Comparison of ENCODE assay signal across 17 cellular contexts in genomic region chr3:106337116-106337515, GRCh38.
DNase-seq lines count a peak whose midpoint lies in the region; ATAC-seq and TF ChIP-seq lines count a peak whose summit lies in the region.
"Had no signal": no experiment of that assay in that cellular context is flagged by ENCODE, and none has a peak within 500 bp of the region (broad histone marks: within the 10 kb centered on the region; RNA-seq: fewer than 3 reads in every experiment).

No MANE protein-coding gene starts in this region.

- no peaks in the 10 kb centered on the region for H3F3A ChIP-seq in PC-3 (ENCODE audit: low read length, unreplicated experiment)

- H3K4me3 ChIP-seq in PC-3 (ENCODE audit: low read length): no peak overlapping the region
- H3K4me3 ChIP-seq: esophagus squamous epithelium, heart left ventricle, upper lobe of left lung had no signal

- peak; percentile 31 for DNase-seq in activated CD4-positive, alpha-beta memory T cell treated with anti-CD3 and anti-CD28 coated beads for 36 hours
- DNase-seq in activated CD4-positive, alpha-beta memory T cell treated with anti-CD3 and anti-CD28 coated beads, Interleukin-2, amount 10 ng/mL, durations not matched to agents 7 days and 5 days: no peak
- DNase-seq in Calu3 (no peak), PC-3 (peak; percentile 89), fibroblast of peridontal ligament (ENCODE audit: extremely low read depth) (peak; percentile 16), T1000 (lab: John Stamatoyannopoulos, UW) (no peak), middle frontal gyrus (ENCODE audit: extremely low spot score, low spot score) (no peak)
- DNase-seq: CD4-positive, CD25-positive, alpha-beta regulatory T cell; esophagus squamous epithelium; heart left ventricle; naive B cell; NCI-H446; small intestine had no signal

- TF ChIP-seq CTCF in Calu3 (IDR thresholded peaks at IDR 0.05; ENCODE audit: unreplicated experiment) (no peak), PC-3 (conservative IDR thresholded peaks at IDR 0.05; ENCODE audit: low read depth, low read length) (no peak)

- peak overlapping the region; percentile 83 for H3K27ac Mint-ChIP-seq in activated CD4-positive, alpha-beta memory T cell treated with anti-CD3 and anti-CD28 coated beads for 36 hours
- H3K27ac Mint-ChIP-seq in activated CD4-positive, alpha-beta memory T cell treated with anti-CD3 and anti-CD28 coated beads, Interleukin-2, amount 10 ng/mL, durations not matched to agents 7 days and 5 days: no peak overlapping the region
- H3K27ac Mint-ChIP-seq in Calu3 (ENCODE audit: unreplicated experiment): peak overlapping the region; percentile 80
- H3K27ac Mint-ChIP-seq: CD4-positive, CD25-positive, alpha-beta regulatory T cell; naive B cell; stimulated activated memory B cell treated with anti-CD40 and anti-IgM and Interleukin-4, amounts not matched to agents 10 μg/mL and 1 μg/mL and 100 μg/mL, for 72 hours had no signal

- H3K36me3 ChIP-seq in PC-3 (ENCODE audit: low read depth, low read length): no peaks in the 10 kb centered on the region
- H3K36me3 ChIP-seq: esophagus squamous epithelium, heart left ventricle, upper lobe of left lung had no signal

- H3K79me2 ChIP-seq in PC-3 (ENCODE audit: low read length): no peaks in the 10 kb centered on the region
- H3K79me2 ChIP-seq: parathyroid adenoma had no signal

- peak overlapping the region; percentile 68 for H3K27ac ChIP-seq in PC-3 (ENCODE audit: low read length)
- H3K27ac ChIP-seq: esophagus squamous epithelium, heart left ventricle, parathyroid adenoma, upper lobe of left lung had no signal

- ATAC-seq in PC-3 (peak; percentile 31), GM18873 (IDR thresholded peaks at IDR 0.05; ENCODE audit: low FRiP score, unreplicated experiment) (no peak)
- ATAC-seq: heart left ventricle; stimulated activated memory B cell treated with anti-CD40 and anti-IgM and Interleukin-4, amounts not matched to agents 10 μg/mL and 1 μg/mL and 100 μg/mL, for 72 hours had no signal

- peaks cover 69% of the 10 kb centered on the region for H3K4me1 Mint-ChIP-seq in activated CD4-positive, alpha-beta memory T cell treated with anti-CD3 and anti-CD28 coated beads for 36 hours (ENCODE audit: low read depth)
- peaks cover 69% of the 10 kb centered on the region for H3K4me1 Mint-ChIP-seq in activated CD4-positive, alpha-beta memory T cell treated with anti-CD3 and anti-CD28 coated beads, Interleukin-2, amount 10 ng/mL, durations not matched to agents 7 days and 5 days
- H3K4me1 Mint-ChIP-seq in Calu3 (ENCODE audit: low read depth, unreplicated experiment): peaks cover 43% of the 10 kb centered on the region

- no peaks in the 10 kb centered on the region for H3K9me3 ChIP-seq in PC-3 (ENCODE audit: low read length)
- H3K9me3 ChIP-seq: esophagus squamous epithelium, heart left ventricle, upper lobe of left lung had no signal

- no peaks in the 10 kb centered on the region for H3K9me3 Mint-ChIP-seq in activated CD4-positive, alpha-beta memory T cell treated with anti-CD3 and anti-CD28 coated beads for 36 hours
- peaks cover 11% of the 10 kb centered on the region for H3K9me3 Mint-ChIP-seq in activated CD4-positive, alpha-beta memory T cell treated with anti-CD3 and anti-CD28 coated beads, Interleukin-2, amount 10 ng/mL, durations not matched to agents 7 days and 5 days
- H3K9me3 Mint-ChIP-seq in Calu3 (ENCODE audit: low read depth, unreplicated experiment): no peaks in the 10 kb centered on the region
- H3K9me3 Mint-ChIP-seq: CD4-positive, CD25-positive, alpha-beta regulatory T cell; stimulated activated memory B cell treated with anti-CD40 and anti-IgM and Interleukin-4, amounts not matched to agents 10 μg/mL and 1 μg/mL and 100 μg/mL, for 72 hours had no signal

- H3K4me2 ChIP-seq in PC-3 (ENCODE audit: low read length): peak overlapping the region; percentile 34; the same call in 1 of the 2 replicates

- peaks cover 4% of the 10 kb centered on the region for H3K36me3 Mint-ChIP-seq in activated CD4-positive, alpha-beta memory T cell treated with anti-CD3 and anti-CD28 coated beads for 36 hours
- peaks cover 10% of the 10 kb centered on the region for H3K36me3 Mint-ChIP-seq in activated CD4-positive, alpha-beta memory T cell treated with anti-CD3 and anti-CD28 coated beads, Interleukin-2, amount 10 ng/mL, durations not matched to agents 7 days and 5 days (ENCODE audit: low read depth)
- peaks cover 4% of the 10 kb centered on the region for H3K36me3 Mint-ChIP-seq in Calu3 (ENCODE audit: insufficient read depth, unreplicated experiment)
- H3K36me3 Mint-ChIP-seq: CD4-positive, CD25-positive, alpha-beta regulatory T cell; naive B cell; stimulated activated memory B cell treated with anti-CD40 and anti-IgM and Interleukin-4, amounts not matched to agents 10 μg/mL and 1 μg/mL and 100 μg/mL, for 72 hours had no signal

- no peaks in the 10 kb centered on the region for H4K20me1 ChIP-seq in PC-3 (ENCODE audit: low read length)

- no peaks in the 10 kb centered on the region for H3K9me2 ChIP-seq in PC-3 (replicated peaks; ENCODE audit: low read length)

- no peaks in the 10 kb centered on the region for H3K27me3 ChIP-seq in PC-3 (ENCODE audit: low read length)
- H3K27me3 ChIP-seq: esophagus squamous epithelium, heart left ventricle, upper lobe of left lung had no signal

- POLR2A ChIA-PET in activated CD4-positive, alpha-beta memory T cell treated with anti-CD3 and anti-CD28 coated beads for 36 hours (lab: Charles Lee): interaction anchor here (1.7 to 2.2 kb wide), 2 partner anchors 87 to 92 kb away, joined by 10 to 11 read pairs; no protein-coding TSS in a partner anchor
- POLR2A ChIA-PET in activated CD4-positive, alpha-beta memory T cell treated with anti-CD3 and anti-CD28 coated beads, Interleukin-2, amount 10 ng/mL, durations not matched to agents 7 days and 5 days (lab: Charles Lee): no interaction called here
- POLR2A ChIA-PET in PC-3 (lab: Charles Lee; ENCODE audit: unreplicated experiment): no interaction called here

- CTCF ChIA-PET in activated CD4-positive, alpha-beta memory T cell treated with anti-CD3 and anti-CD28 coated beads for 36 hours (lab: Charles Lee): no interaction called here
- CTCF ChIA-PET in activated CD4-positive, alpha-beta memory T cell treated with anti-CD3 and anti-CD28 coated beads, Interleukin-2, amount 10 ng/mL, durations not matched to agents 7 days and 5 days (lab: Charles Lee): no interaction called here
- CTCF ChIA-PET in Calu3 (lab: Charles Lee): interaction anchor here (0.7 kb wide), 1 partner anchor 506 kb away, joined by 4 read pairs; no protein-coding TSS in a partner anchor
- CTCF ChIA-PET in PC-3 (lab: Charles Lee): no interaction called here

- H3K4me1 ChIP-seq in PC-3 (ENCODE audit: insufficient read depth, low read length): peaks cover 65% of the 10 kb centered on the region
- H3K4me1 ChIP-seq: esophagus squamous epithelium, parathyroid adenoma, upper lobe of left lung had no signal

- H3K4me3 Mint-ChIP-seq in activated CD4-positive, alpha-beta memory T cell treated with anti-CD3 and anti-CD28 coated beads for 36 hours: no peak overlapping the region
- no peak overlapping the region for H3K4me3 Mint-ChIP-seq in activated CD4-positive, alpha-beta memory T cell treated with anti-CD3 and anti-CD28 coated beads, Interleukin-2, amount 10 ng/mL, durations not matched to agents 7 days and 5 days
- no peak overlapping the region for H3K4me3 Mint-ChIP-seq in Calu3 (ENCODE audit: low read depth, unreplicated experiment)
- H3K4me3 Mint-ChIP-seq: CD4-positive, CD25-positive, alpha-beta regulatory T cell; naive B cell; stimulated activated memory B cell treated with anti-CD40 and anti-IgM and Interleukin-4, amounts not matched to agents 10 μg/mL and 1 μg/mL and 100 μg/mL, for 72 hours had no signal

- H3K27me3 Mint-ChIP-seq in activated CD4-positive, alpha-beta memory T cell treated with anti-CD3 and anti-CD28 coated beads for 36 hours: no peaks in the 10 kb centered on the region
- peaks cover 1% of the 10 kb centered on the region for H3K27me3 Mint-ChIP-seq in activated CD4-positive, alpha-beta memory T cell treated with anti-CD3 and anti-CD28 coated beads, Interleukin-2, amount 10 ng/mL, durations not matched to agents 7 days and 5 days
- H3K27me3 Mint-ChIP-seq in Calu3 (ENCODE audit: unreplicated experiment): no peaks in the 10 kb centered on the region
- H3K27me3 Mint-ChIP-seq: naive B cell; stimulated activated memory B cell treated with anti-CD40 and anti-IgM and Interleukin-4, amounts not matched to agents 10 μg/mL and 1 μg/mL and 100 μg/mL, for 72 hours had no signal

- H2AFZ ChIP-seq in PC-3 (ENCODE audit: low read length): no peak overlapping the region
- H2AFZ ChIP-seq: parathyroid adenoma had no signal

- intact Hi-C loops in activated CD4-positive, alpha-beta memory T cell treated with anti-CD3 and anti-CD28 coated beads for 36 hours (cut with micrococcal nuclease): no loop called here
- intact Hi-C loops in Calu3 (cut with micrococcal nuclease; ENCODE audit: unreplicated experiment): loop anchor here (5.0 to 10.0 kb wide), 4 partner anchors 105 to 728 kb away; no protein-coding TSS in a partner anchor
- intact Hi-C loops in PC-3 (cut with micrococcal nuclease): loop anchor here (2.0 to 10.0 kb wide), 2 partner anchors 120 to 652 kb away; no protein-coding TSS in a partner anchor

- no peak overlapping the region for H3K9ac ChIP-seq in PC-3 (ENCODE audit: low read length)
- H3K9ac ChIP-seq: parathyroid adenoma had no signal

- BruUV-seq in Calu3 (replicated peaks; lab: Mats Ljungman, UMichigan) (no TSS peak), PC-3 (replicated peaks; lab: Mats Ljungman, UMichigan) (no TSS peak)

Comparison
In these comparisons a context has a peak if more than half of its experiments do, and no peak if none do; other contexts are left out.
1. DNase-seq: peak in activated CD4-positive, alpha-beta memory T cell treated with anti-CD3 and anti-CD28 coated beads for 36 hours (single experiment), PC-3 (single experiment) and fibroblast of peridontal ligament (single experiment); none in activated CD4-positive, alpha-beta memory T cell treated with anti-CD3 and anti-CD28 coated beads, Interleukin-2, amount 10 ng/mL, durations not matched to agents 7 days and 5 days (single experiment), Calu3 (single experiment), T1000 (single experiment) and middle frontal gyrus (single experiment).